1 cellular context compared by ENCODE assay signal in the genomic region with DNA sequence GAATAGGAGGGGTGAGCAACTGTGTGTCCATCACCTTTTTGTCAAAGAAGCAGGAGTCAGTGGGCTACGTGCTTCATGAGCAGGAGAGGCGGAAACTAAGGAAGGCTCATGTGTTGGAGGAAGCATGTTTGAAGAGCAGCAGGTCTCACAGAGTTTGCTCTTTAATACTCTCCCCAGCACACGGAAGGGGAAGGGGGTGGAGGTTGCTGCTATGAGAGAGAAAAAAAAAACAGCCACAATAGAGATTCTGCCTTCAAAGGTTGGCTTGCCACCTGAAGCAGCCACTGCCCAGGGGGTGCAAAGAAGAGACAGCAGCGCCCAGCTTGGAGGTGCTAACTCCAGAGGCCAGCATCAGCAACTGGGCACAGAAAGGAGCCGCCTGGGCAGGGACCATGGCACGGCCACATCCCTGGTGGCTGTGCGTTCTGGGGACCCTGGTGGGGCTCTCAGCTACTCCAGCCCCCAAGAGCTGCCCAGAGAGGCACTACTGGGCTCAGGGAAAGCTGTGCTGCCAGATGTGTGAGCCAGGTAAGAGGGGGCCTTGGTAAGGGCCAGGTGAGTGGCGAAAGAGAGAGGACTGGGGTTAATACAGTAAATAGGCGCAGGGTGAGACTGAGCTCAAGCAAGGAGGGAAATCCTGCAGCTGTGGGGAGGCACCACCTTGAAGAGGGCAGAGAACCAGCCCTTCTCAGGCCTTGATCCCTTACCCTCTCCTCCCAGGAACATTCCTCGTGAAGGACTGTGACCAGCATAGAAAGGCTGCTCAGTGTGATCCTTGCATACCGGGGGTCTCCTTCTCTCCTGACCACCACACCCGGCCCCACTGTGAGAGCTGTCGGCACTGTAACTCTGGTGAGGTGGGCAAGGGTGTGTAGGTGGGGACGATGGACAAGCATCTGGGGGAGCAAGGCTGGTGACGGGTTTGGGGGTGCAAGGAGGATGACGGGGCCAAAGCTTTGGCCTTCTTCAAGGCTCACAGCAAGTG.
TF ChIP-seq lines count a peak whose summit lies in the region.

A gene (plus strand): TSS at position 252 of the 985 bp plus-strand sequence. CDS start 141 bp downstream, at position 393.

TF ChIP-seq in GM12878, 131 proteins besides CTCF, POLR2A, EP300 and RAD21 (continued from another document):
- no peak for TF ChIP-seq PML (IDR thresholded peaks at IDR 0.05; ENCODE audit: low read length)
- peak; percentile 49; the same call in 1 of the 2 replicates for TF ChIP-seq TAF1 (IDR thresholded peaks at IDR 0.05; ENCODE audit: borderline replicate concordance, low read depth, low read length)
- no peak for TF ChIP-seq PAX8 (IDR thresholded peaks at IDR 0.05)
- TF ChIP-seq JUNB (IDR thresholded peaks at IDR 0.05) = no peak
- no peak for TF ChIP-seq KAT2A (conservative IDR thresholded peaks at IDR 0.05; ENCODE audit: control insufficient read depth, low read depth, low read length)
- 0 out of 3 replicates have a peak, but pooled peaks have one; percentile 26 for TF ChIP-seq POU2F2 (IDR thresholded peaks at IDR 0.05; ENCODE audit: borderline replicate concordance, low read depth, low read length)
- TF ChIP-seq NFYA (IDR thresholded peaks at IDR 0.05; ENCODE audit: borderline replicate concordance, low read depth, low read length) = no peak
- 0 out of 2 replicates have a peak, but pooled peaks have one; percentile 41 for TF ChIP-seq POLR2AphosphoS2 (IDR thresholded peaks at IDR 0.05; ENCODE audit: low read depth, low read length)
- peak; percentile 14; the same call in 1 of the 2 replicates for TF ChIP-seq EED (IDR thresholded peaks at IDR 0.05; ENCODE audit: low read depth)
- TF ChIP-seq, protein P1, sequence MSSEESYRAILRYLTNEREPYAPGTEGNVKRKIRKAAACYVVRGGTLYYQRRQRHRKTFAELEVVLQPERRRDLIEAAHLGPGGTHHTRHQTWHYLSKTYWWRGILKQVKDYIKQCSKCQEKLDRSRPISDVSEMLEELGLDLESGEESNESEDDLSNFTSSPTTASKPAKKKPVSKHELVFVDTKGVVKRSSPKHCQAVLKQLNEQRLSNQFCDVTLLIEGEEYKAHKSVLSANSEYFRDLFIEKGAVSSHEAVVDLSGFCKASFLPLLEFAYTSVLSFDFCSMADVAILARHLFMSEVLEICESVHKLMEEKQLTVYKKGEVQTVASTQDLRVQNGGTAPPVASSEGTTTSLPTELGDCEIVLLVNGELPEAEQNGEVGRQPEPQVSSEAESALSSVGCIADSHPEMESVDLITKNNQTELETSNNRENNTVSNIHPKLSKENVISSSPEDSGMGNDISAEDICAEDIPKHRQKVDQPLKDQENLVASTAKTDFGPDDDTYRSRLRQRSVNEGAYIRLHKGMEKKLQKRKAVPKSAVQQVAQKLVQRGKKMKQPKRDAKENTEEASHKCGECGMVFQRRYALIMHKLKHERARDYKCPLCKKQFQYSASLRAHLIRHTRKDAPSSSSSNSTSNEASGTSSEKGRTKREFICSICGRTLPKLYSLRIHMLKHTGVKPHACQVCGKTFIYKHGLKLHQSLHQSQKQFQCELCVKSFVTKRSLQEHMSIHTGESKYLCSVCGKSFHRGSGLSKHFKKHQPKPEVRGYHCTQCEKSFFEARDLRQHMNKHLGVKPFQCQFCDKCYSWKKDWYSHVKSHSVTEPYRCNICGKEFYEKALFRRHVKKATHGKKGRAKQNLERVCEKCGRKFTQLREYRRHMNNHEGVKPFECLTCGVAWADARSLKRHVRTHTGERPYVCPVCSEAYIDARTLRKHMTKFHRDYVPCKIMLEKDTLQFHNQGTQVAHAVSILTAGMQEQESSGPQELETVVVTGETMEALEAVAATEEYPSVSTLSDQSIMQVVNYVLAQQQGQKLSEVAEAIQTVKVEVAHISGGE (CRISPR knock-in tag; IDR thresholded peaks at IDR 0.05) = no peak
- TF ChIP-seq TCF3 (IDR thresholded peaks at IDR 0.05; ENCODE audit: borderline replicate concordance, insufficient read depth, low read depth, low read length) = 0 out of 2 replicates have a peak, but pooled peaks have one; percentile 41
- TF ChIP-seq MEF2A (IDR thresholded peaks at IDR 0.05; ENCODE audit: insufficient read depth, low read depth, low read length) = no peak
- TF ChIP-seq ZNF384 (IDR thresholded peaks at IDR 0.05; ENCODE audit: borderline replicate concordance, low read depth, low read length) = peak; percentile 86; the same call in 1 of the 2 replicates
- no peak; the same call in 1 of the 2 replicates for TF ChIP-seq SMC3 (IDR thresholded peaks at IDR 0.05; ENCODE audit: borderline replicate concordance, low read length)
- TF ChIP-seq PAX5 (IDR thresholded peaks at IDR 0.05; ENCODE audit: borderline replicate concordance, low read depth, low read length) = no peak
- TF ChIP-seq NR2C2 (IDR thresholded peaks at IDR 0.05; ENCODE audit: borderline replicate concordance, control insufficient read depth, insufficient read length, low read depth) = no peak
- TF ChIP-seq EGR1 (IDR thresholded peaks at IDR 0.05; ENCODE audit: borderline replicate concordance in 1 of 2, low read depth in 2 of 2, low read length in 2 of 2) = no peak; a peak in 1 of 3 replicates
